Comparison of ENCODE assay signal across 39 cellular contexts in the genomic region with DNA sequence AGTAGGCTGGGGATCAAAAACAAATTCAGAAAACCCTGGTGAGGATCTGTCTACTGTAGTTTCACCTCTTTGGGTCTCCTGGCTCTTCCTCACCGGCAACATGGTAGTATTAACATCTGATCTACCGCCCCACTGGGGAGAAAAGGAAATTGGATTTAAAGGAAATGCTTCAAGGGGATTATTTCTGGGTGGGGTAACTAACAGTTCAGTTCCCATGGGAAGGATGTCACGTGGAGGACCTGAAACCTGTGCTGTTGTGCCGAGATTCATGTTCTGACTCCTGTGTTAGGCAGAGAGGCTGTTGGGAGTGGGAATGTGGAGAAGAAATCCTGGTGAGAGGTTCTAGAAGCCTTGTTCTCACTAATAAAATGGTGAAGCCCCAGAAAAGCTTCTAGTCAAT.
"Had no signal": no experiment of that assay in that cellular context is flagged by ENCODE, and none has a peak within 500 bp of the region (broad histone marks: within the 10 kb centered on the region; RNA-seq: fewer than 3 reads in every experiment).

No MANE protein-coding gene starts in this region.

- H3K4me1 Mint-ChIP-seq: naive thymus-derived CD8-positive, alpha-beta T cell; stimulated activated memory B cell treated with anti-CD40 and anti-IgM and Interleukin-4, amounts not matched to agents 10 μg/mL and 1 μg/mL and 100 μg/mL, for 72 hours; stimulated activated naive CD8-positive, alpha-beta T cell treated with anti-CD3 and anti-CD28 coated beads, Interleukin-15, amount 100 ng/mL, for 72 hours had no signal

- H3K9me3 Mint-ChIP-seq: activated naive CD4-positive, alpha-beta T cell treated with anti-CD3 and anti-CD28 coated beads for 36 hours; activated naive CD8-positive, alpha-beta T cell treated with anti-CD3 and anti-CD28 coated beads for 36 hours; activated T-helper 1 cell treated with anti-CD3 and anti-CD28 coated beads, Interleukin-12 subunit alpha, Interleukin-12 subunit beta, Interleukin-2, Interleukin-4 antibody, amounts not matched to agents 30 ng/mL and 10 ng/mL and 1 ng/mL, durations not matched to agents 14 hours and 24 hours and 36 hours; mesothelial cell of epicardium; naive thymus-derived CD8-positive, alpha-beta T cell; stimulated activated memory B cell treated with anti-CD40 and anti-IgM and Interleukin-4, amounts not matched to agents 10 μg/mL and 1 μg/mL and 100 μg/mL, for 72 hours; stimulated activated naive CD8-positive, alpha-beta T cell treated with anti-CD3 and anti-CD28 coated beads, Interleukin-15, amount 100 ng/mL, for 72 hours; type B pancreatic cell had no signal

- H3K9me3 ChIP-seq: adrenal gland, body of pancreas, gastrocnemius medialis, psoas muscle, right atrium auricular region, uterus had no signal

- H3K36me3 Mint-ChIP-seq: activated naive CD8-positive, alpha-beta T cell treated with anti-CD3 and anti-CD28 coated beads for 36 hours; mesothelial cell of epicardium; naive thymus-derived CD8-positive, alpha-beta T cell; neural progenitor cell; stimulated activated memory B cell treated with anti-CD40 and anti-IgM and Interleukin-4, amounts not matched to agents 10 μg/mL and 1 μg/mL and 100 μg/mL, for 72 hours; type B pancreatic cell had no signal

- H3K27me3 ChIP-seq: body of pancreas, cardiac muscle cell, gastrocnemius medialis, hepatocyte, neural progenitor cell, right atrium auricular region, uterus had no signal

- H3K4me3 Mint-ChIP-seq: activated naive CD4-positive, alpha-beta T cell treated with anti-CD3 and anti-CD28 coated beads for 36 hours; activated naive CD8-positive, alpha-beta T cell treated with anti-CD3 and anti-CD28 coated beads for 36 hours; activated T-helper 1 cell treated with anti-CD3 and anti-CD28 coated beads, Interleukin-12 subunit alpha, Interleukin-12 subunit beta, Interleukin-2, Interleukin-4 antibody, amounts not matched to agents 30 ng/mL and 10 ng/mL and 1 ng/mL, durations not matched to agents 14 hours and 24 hours and 36 hours; mesothelial cell of epicardium; naive thymus-derived CD8-positive, alpha-beta T cell; neural progenitor cell; stimulated activated memory B cell treated with anti-CD40 and anti-IgM and Interleukin-4, amounts not matched to agents 10 μg/mL and 1 μg/mL and 100 μg/mL, for 72 hours; stimulated activated naive CD8-positive, alpha-beta T cell treated with anti-CD3 and anti-CD28 coated beads, Interleukin-15, amount 100 ng/mL, for 72 hours; type B pancreatic cell had no signal

- H3K4me3 ChIP-seq: adrenal gland, body of pancreas, cardiac muscle cell, coronary artery, dorsolateral prefrontal cortex, gastrocnemius medialis, hepatocyte, neural progenitor cell, psoas muscle, right atrium auricular region, smooth muscle cell, uterus had no signal

- H3K27ac Mint-ChIP-seq: activated naive CD4-positive, alpha-beta T cell treated with anti-CD3 and anti-CD28 coated beads for 36 hours; activated naive CD8-positive, alpha-beta T cell treated with anti-CD3 and anti-CD28 coated beads for 36 hours; activated T-helper 1 cell treated with anti-CD3 and anti-CD28 coated beads, Interleukin-12 subunit alpha, Interleukin-12 subunit beta, Interleukin-2, Interleukin-4 antibody, amounts not matched to agents 30 ng/mL and 10 ng/mL and 1 ng/mL, durations not matched to agents 14 hours and 24 hours and 36 hours; mesothelial cell of epicardium; neural progenitor cell; stimulated activated memory B cell treated with anti-CD40 and anti-IgM and Interleukin-4, amounts not matched to agents 10 μg/mL and 1 μg/mL and 100 μg/mL, for 72 hours; stimulated activated naive CD8-positive, alpha-beta T cell treated with anti-CD3 and anti-CD28 coated beads, Interleukin-15, amount 100 ng/mL, for 72 hours; type B pancreatic cell had no signal

- DNase-seq: activated CD4-positive, alpha-beta T cell treated with anti-CD3 and anti-CD28 coated beads for 48 hours; activated CD4-positive, alpha-beta T cell treated with anti-CD3 and anti-CD28 coated beads, Interleukin-2, amount 50 U/mL, for 48 hours; activated CD8-positive, alpha-beta memory T cell treated with anti-CD3 and anti-CD28 coated beads, Interleukin-2, amount 50 U/mL, for 4 hours; activated effector memory CD4-positive, alpha-beta T cell treated with anti-CD3 and anti-CD28 coated beads, Interleukin-2, amount 50 U/mL, for 16 hours; activated naive CD4-positive, alpha-beta T cell treated with anti-CD3 and anti-CD28 coated beads for 36 hours; activated naive CD8-positive, alpha-beta T cell treated with anti-CD3 and anti-CD28 coated beads for 36 hours; activated T-cell treated with anti-CD3 and anti-CD28 coated beads, Interleukin-2, amount 50 U/mL, for 1 hour; adrenal gland; aorta; body of pancreas; dorsolateral prefrontal cortex; effector memory CD4-positive, alpha-beta T cell; erythroblast; gastrocnemius medialis; glutamatergic neuron; islet precursor cell; left ventricle myocardium superior; mammary epithelial cell; naive thymus-derived CD8-positive, alpha-beta T cell; occipital lobe; psoas muscle; stimulated activated CD4-positive, alpha-beta T cell treated with anti-CD3 and anti-CD28 coated beads, Interleukin-1b, Interleukin-23, amount 100 ng/mL, for 48 hours; stimulated activated CD4-positive, alpha-beta T cell treated with anti-CD3 and anti-CD28 coated beads, Interleukin-4, amount 100 ng/mL, for 4 hours; stimulated activated CD8-positive, alpha-beta memory T cell treated with anti-CD3 and anti-CD28 coated beads, Interleukin-4, amount 100 ng/mL, for 48 hours; stimulated activated naive CD8-positive, alpha-beta T cell treated with anti-CD3 and anti-CD28 coated beads, Interleukin-15, amount 100 ng/mL, for 72 hours; substantia nigra; T1000; uterus; WERI-Rb-1 had no signal

- H3K36me3 ChIP-seq: adrenal gland, cardiac muscle cell, gastrocnemius medialis, neural progenitor cell, right atrium auricular region, uterus, WERI-Rb-1 had no signal

- H3K27me3 Mint-ChIP-seq: activated naive CD8-positive, alpha-beta T cell treated with anti-CD3 and anti-CD28 coated beads for 36 hours; naive thymus-derived CD8-positive, alpha-beta T cell; stimulated activated naive CD8-positive, alpha-beta T cell treated with anti-CD3 and anti-CD28 coated beads, Interleukin-15, amount 100 ng/mL, for 72 hours; type B pancreatic cell had no signal
